Comparison of ENCODE assay signal across 30 cellular contexts in the genomic region with DNA sequence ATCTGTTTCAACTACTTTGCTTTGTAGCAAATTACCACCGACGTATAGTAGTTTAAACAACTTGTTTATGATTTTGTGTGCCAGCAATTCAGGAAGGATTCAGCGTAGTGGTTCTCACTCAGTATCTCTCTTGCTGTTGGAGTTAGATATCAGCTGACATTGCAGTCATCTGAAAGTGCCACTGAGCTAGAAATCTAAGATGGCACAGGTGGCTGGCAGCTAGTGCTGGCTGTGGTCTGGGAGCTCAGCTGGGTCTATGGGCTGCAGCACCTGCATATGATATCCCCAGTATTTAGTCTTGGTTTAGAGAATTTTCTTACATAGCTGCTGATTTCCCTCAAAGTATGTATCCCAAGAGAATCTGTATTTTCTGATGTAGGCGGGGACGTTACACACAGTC.
"Had no signal": no experiment of that assay in that cellular context is flagged by ENCODE, and none has a peak within 500 bp of the region (broad histone marks: within the 10 kb centered on the region; RNA-seq: fewer than 3 reads in every experiment).

No MANE protein-coding gene starts in this region.

- H3K4me3 ChIP-seq: adrenal gland, body of pancreas, esophagus muscularis mucosa, gastrocnemius medialis, heart right ventricle, hepatocyte had no signal

- DNase-seq: activated B cell treated with CpG ODN at 0.5 μM for 24 hours; activated CD4-positive, alpha-beta T cell treated with anti-CD3 and anti-CD28 coated beads for 48 hours; activated CD4-positive, alpha-beta T cell treated with anti-CD3 and anti-CD28 coated beads, Interleukin-2, amount 50 U/mL, for 1 hour; activated CD4-positive, alpha-beta T cell treated with anti-CD3 and anti-CD28 coated beads, Interleukin-2, amount 50 U/mL, for 48 hours; activated CD8-positive, alpha-beta memory T cell treated with anti-CD3 and anti-CD28 coated beads for 24 hours; activated CD8-positive, alpha-beta T cell treated with anti-CD3 and anti-CD28 coated beads for 36 hours; activated effector memory CD4-positive, alpha-beta T cell treated with anti-CD3 and anti-CD28 coated beads, Interleukin-2, amount 50 U/mL, for 16 hours; activated naive CD4-positive, alpha-beta T cell treated with anti-CD3 and anti-CD28 coated beads for 36 hours; activated naive CD8-positive, alpha-beta T cell treated with anti-CD3 and anti-CD28 coated beads for 36 hours; activated naive CD8-positive, alpha-beta T cell treated with anti-CD3 and anti-CD28 coated beads, Interleukin-2, amount 50 U/mL, for 24 hours; activated T-cell treated with anti-CD3 and anti-CD28 coated beads, Interleukin-2, amount 50 U/mL, for 4 hours; adrenal gland; amygdala; aorta; body of pancreas; caudate nucleus; cortex of kidney; dermis blood vessel endothelial cell; effector CD4-positive, alpha-beta T cell; effector memory CD8-positive, alpha-beta T cell; erythroblast; foreskin keratinocyte; gastrocnemius medialis; heart right ventricle; T1000; WERI-Rb-1 had no signal

- H3K79me2 ChIP-seq: hepatocyte had no signal

- H3K36me3 ChIP-seq: adrenal gland, esophagus muscularis mucosa, gastrocnemius medialis, heart right ventricle, WERI-Rb-1 had no signal

- H3K4me2 ChIP-seq: hepatocyte had no signal

- H3K27me3 ChIP-seq: adrenal gland, body of pancreas, esophagus muscularis mucosa, foreskin keratinocyte, gastrocnemius medialis, heart right ventricle, hepatocyte had no signal

- H3K4me1 ChIP-seq: adrenal gland, esophagus muscularis mucosa, foreskin keratinocyte, gastrocnemius medialis, heart right ventricle had no signal

- H3K9me3 ChIP-seq: adrenal gland, body of pancreas, esophagus muscularis mucosa, gastrocnemius medialis, heart right ventricle had no signal

- ATAC-seq: activated CD4-positive, CD25-positive, alpha-beta regulatory T cell treated with anti-CD3 and anti-CD28 coated beads, Interleukin-2, amount 50 U/mL, for 24 hours; activated CD8-positive, alpha-beta T cell treated with anti-CD3 and anti-CD28 coated beads for 36 hours; activated naive CD8-positive, alpha-beta T cell treated with anti-CD3 and anti-CD28 coated beads, Interleukin-2, amount 50 U/mL, for 24 hours; activated T-cell treated with anti-CD3 and anti-CD28 coated beads, Interleukin-2, amount 50 U/mL, for 4 hours; activated T-helper 17 cell treated with anti-CD3 and anti-CD28 coated beads, Interleukin-2, amount 50 U/mL, for 72 hours; body of pancreas; effector memory CD8-positive, alpha-beta T cell; foreskin keratinocyte; gastrocnemius medialis; heart right ventricle had no signal

- H3K27ac ChIP-seq: adrenal gland, body of pancreas, esophagus muscularis mucosa, foreskin keratinocyte, gastrocnemius medialis, heart right ventricle, hepatocyte, WERI-Rb-1 had no signal

- H2AFZ ChIP-seq: hepatocyte had no signal
